9 cellular contexts compared by ENCODE assay signal in genomic region chr6:79984261-79984660, GRCh38. TPM values are rescaled to one million over a fixed set of nuclear protein-coding genes. Genes with fewer than 3 reads are reported as not detected.
DNase-seq lines count a peak whose midpoint lies in the region; ATAC-seq and TF ChIP-seq lines count a peak whose summit lies in the region.
"Had no signal": no experiment of that assay in that cellular context is flagged by ENCODE, and none has a peak within 500 bp of the region (broad histone marks: within the 10 kb centered on the region; RNA-seq: fewer than 3 reads in every experiment).

No MANE protein-coding gene starts in this region.

- H3K27ac Mint-ChIP-seq in CD4-positive, alpha-beta memory T cell: peak overlapping the region; percentile 3 to 69 (median 36)
- no peak overlapping the region for H3K27ac Mint-ChIP-seq in progenitor cell of endocrine pancreas

- peaks cover 25% of the 10 kb centered on the region for H3K4me1 ChIP-seq in CD4-positive, alpha-beta memory T cell (ENCODE audit: insufficient read depth, low read length)
- no peaks in the 10 kb centered on the region for H3K4me1 ChIP-seq in esophagus (ENCODE audit: control insufficient read depth in 2 of 2, insufficient read depth in 2 of 2, low read length in 1 of 2)
- H3K4me1 ChIP-seq in ascending aorta: no peaks in the 10 kb centered on the region

- intact Hi-C loops in CD4-positive, alpha-beta memory T cell (cut with micrococcal nuclease): loop anchor here (1.0 kb wide), 2 partner anchors 20 to 35 kb away; partner anchors contain the start of gene TTK
- intact Hi-C loops in ascending aorta (cut with DNase I): no loop called here

- peak; percentile 28 to 50 (median 43) for DNase-seq in CD4-positive, alpha-beta memory T cell
- DNase-seq in M059J (ENCODE audit: low read depth): peak; percentile 38
- DNase-seq in ascending aorta (ENCODE audit: low spot score in 2 of 2): no peak
- no peak for DNase-seq in activated CD4-positive, alpha-beta T cell treated with anti-CD3 and anti-CD28 coated beads for 48 hours
- DNase-seq in progenitor cell of endocrine pancreas (ENCODE audit: low spot score, unreplicated experiment): no peak
- DNase-seq in GM13976 (ENCODE audit: low spot score): no peak
- DNase-seq: IMR-90 had no signal

- ATAC-seq in GM19463 (IDR thresholded peaks at IDR 0.05; ENCODE audit: unreplicated experiment): peak; percentile 63

- no peaks in the 10 kb centered on the region for H3K27me3 Mint-ChIP-seq in CD4-positive, alpha-beta memory T cell
- H3K27me3 Mint-ChIP-seq in progenitor cell of endocrine pancreas: no peaks in the 10 kb centered on the region

- no peaks in the 10 kb centered on the region for H3K27me3 ChIP-seq in CD4-positive, alpha-beta memory T cell (ENCODE audit: insufficient read depth, low read length)
- H3K27me3 ChIP-seq in esophagus (ENCODE audit: control insufficient read depth in 1 of 2, insufficient read depth in 2 of 2, low read length in 2 of 2) (no peaks in the 10 kb centered on the region), ascending aorta (no peaks in the 10 kb centered on the region)

- no peaks in the 10 kb centered on the region for H3K9me3 Mint-ChIP-seq in CD4-positive, alpha-beta memory T cell
- H3K9me3 Mint-ChIP-seq in progenitor cell of endocrine pancreas (ENCODE audit: low read depth): no peaks in the 10 kb centered on the region

- TF ChIP-seq CTCF in ascending aorta (IDR thresholded peaks at IDR 0.05): no peak
- no peak for TF ChIP-seq CTCF in progenitor cell of endocrine pancreas (IDR thresholded peaks at IDR 0.05; ENCODE audit: unreplicated experiment)
- TF ChIP-seq CTCF in GM13976 (IDR thresholded peaks at IDR 0.05; ENCODE audit: borderline replicate concordance, control extremely low read depth, extremely low read depth, insufficient read depth, missing control alignments): no peak

- no peaks in the 10 kb centered on the region for H3K36me3 Mint-ChIP-seq in CD4-positive, alpha-beta memory T cell
- no peaks in the 10 kb centered on the region for H3K36me3 Mint-ChIP-seq in progenitor cell of endocrine pancreas (ENCODE audit: insufficient read depth)

- POLR2A ChIA-PET in CD4-positive, alpha-beta memory T cell (lab: Charles Lee; ENCODE audit: partially characterized antibody): interaction anchor here (1.7 to 2.2 kb wide), 4 partner anchors 19 to 38 kb away, joined by 7 to 13 read pairs (median 10); partner anchors contain the start of genes ELOVL4 and TTK

- H3K36me3 ChIP-seq in CD4-positive, alpha-beta memory T cell (ENCODE audit: insufficient read depth, low read length): no peaks in the 10 kb centered on the region
- H3K36me3 ChIP-seq in esophagus (ENCODE audit: control insufficient read depth in 2 of 2, insufficient read depth in 2 of 2, low read length in 1 of 2): no peaks in the 10 kb centered on the region
- no peaks in the 10 kb centered on the region for H3K36me3 ChIP-seq in ascending aorta

- no peaks in the 10 kb centered on the region for H3K9me3 ChIP-seq in CD4-positive, alpha-beta memory T cell (ENCODE audit: control insufficient read depth in 1 of 2, low read length in 2 of 2)
- H3K9me3 ChIP-seq in esophagus (ENCODE audit: control insufficient read depth in 2 of 2, insufficient read depth in 1 of 2, low read depth in 1 of 2, low read length in 1 of 2): no peaks in the 10 kb centered on the region
- no peaks in the 10 kb centered on the region for H3K9me3 ChIP-seq in ascending aorta

- no peak overlapping the region for H3K27ac ChIP-seq in CD4-positive, alpha-beta memory T cell (ENCODE audit: low read depth, low read length)
- H3K27ac ChIP-seq in esophagus (ENCODE audit: low read depth in 2 of 2, low read length in 1 of 2) (peak overlapping the region; percentile 72 to 82), ascending aorta (no peak overlapping the region)

- CTCF ChIA-PET in CD4-positive, alpha-beta memory T cell (lab: Charles Lee; ENCODE audit: partially characterized antibody): interaction anchor here (0.7 to 5.1 kb wide), 4 partner anchors 19 to 41 kb away, joined by 4 to 38 read pairs (median 4); no protein-coding TSS in a partner anchor

- peak overlapping the region in 4 of 8 donors; percentile 5 to 33 (median 20) for H3K4me3 Mint-ChIP-seq in CD4-positive, alpha-beta memory T cell
- H3K4me3 Mint-ChIP-seq in progenitor cell of endocrine pancreas (ENCODE audit: low read depth): no peak overlapping the region

- peaks cover 4 to 30% (median 14%) of the 10 kb centered on the region in 4 donors for H3K4me1 Mint-ChIP-seq in CD4-positive, alpha-beta memory T cell
- H3K4me1 Mint-ChIP-seq in progenitor cell of endocrine pancreas (ENCODE audit: low read depth): peaks cover 4% of the 10 kb centered on the region

- no peak overlapping the region for H3K4me3 ChIP-seq in CD4-positive, alpha-beta memory T cell (ENCODE audit: low read length in 2 of 2)
- H3K4me3 ChIP-seq in esophagus (ENCODE audit: low read depth in 1 of 2, low read length in 2 of 2) (no peak overlapping the region), ascending aorta (no peak overlapping the region)

- in situ Hi-C loops in GM13976 (cut with MboI; ENCODE audit: low sequenced_read_pairs, unreplicated experiment): no loop called here

- 25 to 44% methylated on average over 2 of the region's 2 CpGs for WGBS in esophagus, 2 donors

RNA-seq across cellular contexts. Expression of gene TTK, which starts 20.2 kb away (rescaled TPM):
- total RNA-seq in CD4-positive, alpha-beta memory T cell: under 1 TPM; 0.61 to 0.87 TPM
- polyA plus RNA-seq in CD4-positive, alpha-beta memory T cell: under 1 TPM in 1 of 2 donors, not detected in 1; 0.24 TPM
- total RNA-seq in M059J (2014; rRNA removed; shearing (Covaris generic)): 82.3 and 86.0 TPM in 2 replicates
- polyA plus RNA-seq in esophagus: 1 to 10 TPM; 3.6 to 5.6 TPM
- total RNA-seq in ascending aorta (not detected), progenitor cell of endocrine pancreas (20.6 and 22.1 TPM in 2 replicates)

RNA-seq across cellular contexts. Expression of gene ELOVL4, which starts 36.9 kb away (rescaled TPM):
- total RNA-seq in CD4-positive, alpha-beta memory T cell: 1 to 10 TPM; 2.7 to 3.0 TPM
- polyA plus RNA-seq in CD4-positive, alpha-beta memory T cell: 1 to 10 TPM; 5.5 to 7.4 TPM
- total RNA-seq in M059J (2014; rRNA removed; shearing (Covaris generic)): 2.4 and 4.0 TPM in 2 replicates
- 10 to 100 TPM; 10.8 to 11.6 TPM for polyA plus RNA-seq in esophagus
- total RNA-seq in ascending aorta (6.4 TPM), progenitor cell of endocrine pancreas (5.9 and 6.2 TPM in 2 replicates)

Comparison
In these comparisons a context has a peak if more than half of its experiments do, and no peak if none do; other contexts are left out.
1. DNase-seq: peak in CD4-positive, alpha-beta memory T cell (5 of 5) and M059J (single experiment); none in ascending aorta (0 of 2), activated CD4-positive, alpha-beta T cell treated with anti-CD3 and anti-CD28 coated beads for 48 hours (single experiment), progenitor cell of endocrine pancreas (single experiment) and GM13976 (single experiment).
2. H3K27ac ChIP-seq: peak in esophagus (2 of 2); none in CD4-positive, alpha-beta memory T cell (single experiment) and ascending aorta (0 of 2).
3. RNA of gene TTK, which starts 20.2 kb away (total RNA-seq): 82.3 to 86.0 TPM in M059J and 20.6 to 22.1 TPM in progenitor cell of endocrine pancreas; 0.61 to 0.87 TPM in CD4-positive, alpha-beta memory T cell and not detected in ascending aorta (single experiment); every median in the first group is over 10 times any median in the second.